ENCODE assay signal across 9 cellular contexts in genomic region chr16:89358030-89359005, GRCh38.
A peak's percentile ranks its signal among the peaks of the same experiment; 100 is the strongest.
DNase-seq lines count a peak whose midpoint lies in the region; ATAC-seq lines count a peak whose summit lies in the region.
"Had no signal": no experiment of that assay in that cellular context is flagged by ENCODE, and none has a peak within 500 bp of the region (broad histone marks: within the 10 kb centered on the region; RNA-seq: fewer than 3 reads in every experiment).

No MANE protein-coding gene starts in this region.

- no peaks in the 10 kb centered on the region for H3K9me3 Mint-ChIP-seq in dendritic cell treated with granulocyte-macrophage colony-stimulating factor and Interleukin-4, amounts not matched to agents 40 ng/mL and 50 ng/mL, for 4 days
- H3K9me3 Mint-ChIP-seq in stimulated activated effector memory CD8-positive, alpha-beta T cell treated with anti-CD3 and anti-CD28 coated beads, Interleukin-12 subunit alpha, Interleukin-12 subunit beta, amount 100 ng/mL, for 72 hours = no peaks in the 10 kb centered on the region

- peak; percentile 35 for DNase-seq in NOMO-1 treated with DMSO at 0.1 percent for 48 hours (lab: John Stamatoyannopoulos, UW; ENCODE audit: unreplicated experiment)
- DNase-seq in NOMO-1 treated with dmso at 0.1 percent for 144 hours (lab: John Stamatoyannopoulos, UW; ENCODE audit: unreplicated experiment) = no peak
- DNase-seq in T-helper 2 cell = peak in 3 of 5 experiments; percentile 36 to 91 (median 63)
- peak in 1 of 2 donors; percentile 69 for DNase-seq in stimulated activated effector memory CD8-positive, alpha-beta T cell treated with anti-CD3 and anti-CD28 coated beads, Interleukin-12 subunit alpha, Interleukin-12 subunit beta, amount 100 ng/mL, for 72 hours (ENCODE audit: low spot score in 2 of 2)
- DNase-seq: cortex of kidney had no signal

- peak; percentile 44 for ATAC-seq in stimulated activated effector memory CD8-positive, alpha-beta T cell treated with anti-CD3 and anti-CD28 coated beads, Interleukin-12 subunit alpha, Interleukin-12 subunit beta, amount 100 ng/mL, for 72 hours
- no peak for ATAC-seq in HG03521 (IDR thresholded peaks at IDR 0.05; ENCODE audit: unreplicated experiment)
- ATAC-seq in HG02840 (IDR thresholded peaks at IDR 0.05; ENCODE audit: low FRiP score, unreplicated experiment) = no peak
- ATAC-seq in GM18909 (IDR thresholded peaks at IDR 0.05; ENCODE audit: poor library complexity, unreplicated experiment) = no peak

- peak overlapping the region; percentile 26 for H3K4me3 Mint-ChIP-seq in dendritic cell treated with granulocyte-macrophage colony-stimulating factor and Interleukin-4, amounts not matched to agents 40 ng/mL and 50 ng/mL, for 4 days
- H3K4me3 Mint-ChIP-seq in stimulated activated effector memory CD8-positive, alpha-beta T cell treated with anti-CD3 and anti-CD28 coated beads, Interleukin-12 subunit alpha, Interleukin-12 subunit beta, amount 100 ng/mL, for 72 hours = peak overlapping the region; percentile 67

- peaks cover 41% of the 10 kb centered on the region for H3K36me3 Mint-ChIP-seq in dendritic cell treated with granulocyte-macrophage colony-stimulating factor and Interleukin-4, amounts not matched to agents 40 ng/mL and 50 ng/mL, for 4 days (ENCODE audit: low read depth)
- H3K36me3 Mint-ChIP-seq in stimulated activated effector memory CD8-positive, alpha-beta T cell treated with anti-CD3 and anti-CD28 coated beads, Interleukin-12 subunit alpha, Interleukin-12 subunit beta, amount 100 ng/mL, for 72 hours = peaks cover 66% of the 10 kb centered on the region

- intact Hi-C loops in dendritic cell treated with granulocyte-macrophage colony-stimulating factor and Interleukin-4, amounts not matched to agents 40 ng/mL and 50 ng/mL, for 4 days (cut with micrococcal nuclease) = no loop called here

- peaks cover 81% of the 10 kb centered on the region for H3K4me1 Mint-ChIP-seq in dendritic cell treated with granulocyte-macrophage colony-stimulating factor and Interleukin-4, amounts not matched to agents 40 ng/mL and 50 ng/mL, for 4 days (ENCODE audit: low read depth)
- H3K4me1 Mint-ChIP-seq in stimulated activated effector memory CD8-positive, alpha-beta T cell treated with anti-CD3 and anti-CD28 coated beads, Interleukin-12 subunit alpha, Interleukin-12 subunit beta, amount 100 ng/mL, for 72 hours = peaks cover 93% of the 10 kb centered on the region

- peak overlapping the region; percentile 72 for H3K27ac Mint-ChIP-seq in dendritic cell treated with granulocyte-macrophage colony-stimulating factor and Interleukin-4, amounts not matched to agents 40 ng/mL and 50 ng/mL, for 4 days
- peak overlapping the region; percentile 91 for H3K27ac Mint-ChIP-seq in stimulated activated effector memory CD8-positive, alpha-beta T cell treated with anti-CD3 and anti-CD28 coated beads, Interleukin-12 subunit alpha, Interleukin-12 subunit beta, amount 100 ng/mL, for 72 hours

- no peaks in the 10 kb centered on the region for H3K27me3 Mint-ChIP-seq in dendritic cell treated with granulocyte-macrophage colony-stimulating factor and Interleukin-4, amounts not matched to agents 40 ng/mL and 50 ng/mL, for 4 days
